ENCODE assay signal across 17 cellular contexts in genomic region chr15:96267463-96267862, GRCh38.
DNase-seq lines count a peak whose midpoint lies in the region; ATAC-seq, FAIRE-seq and TF ChIP-seq lines count a peak whose summit lies in the region.
"Had no signal": no experiment of that assay in that cellular context is flagged by ENCODE, and none has a peak within 500 bp of the region (broad histone marks: within the 10 kb centered on the region; RNA-seq: fewer than 3 reads in every experiment).

No MANE protein-coding gene starts in this region.

- no peaks in the 10 kb centered on the region for H4K20me1 ChIP-seq in K562 (replicated peaks; ENCODE audit: control insufficient read depth, insufficient read depth, low read length)

- no TSS peak for BruUV-seq in K562 (replicated peaks; lab: Mats Ljungman, UMichigan)

- H3K9me3 ChIP-seq in HEK293 (ENCODE audit: control insufficient read depth, insufficient read depth, low read depth, low read length) (no peaks in the 10 kb centered on the region), K562 (replicated peaks; ENCODE audit: control insufficient read depth, insufficient read depth, low read depth, low read length) (peaks cover 11% of the 10 kb centered on the region; the same call in 1 of the 2 replicates), left lung (no peaks in the 10 kb centered on the region), testis (no peaks in the 10 kb centered on the region)

- POLR2A ChIA-PET in HEK293 (lab: Yijun Ruan, JAX) (interaction anchor here (1.7 kb wide), 1 partner anchor 63 kb away, joined by 6 read pairs; the partner anchor contains the start of gene NR2F2), K562 (lab: Yijun Ruan, JAX) (no interaction called here)

- CTCF ChIA-PET in HEK293 (lab: Yijun Ruan, JAX), result no interaction called here
- CTCF ChIA-PET in K562 (lab: Yijun Ruan, JAX; ENCODE audit: low intra/inter-chr PET ratio), result no interaction called here

- ATAC-seq in K562, result no peak
- no peak for ATAC-seq in left lung
- ATAC-seq: GM12878 had no signal

- H3K4me1 ChIP-seq in HEK293 (ENCODE audit: control insufficient read depth, insufficient read depth, low read length) (peaks cover 49% of the 10 kb centered on the region), K562 (replicated peaks in 1 of 2; ENCODE audit: control insufficient read depth in 2 of 2, insufficient read depth in 2 of 2, low read length in 2 of 2) (peaks cover 7 to 26% of the 10 kb centered on the region in 2 experiments), left lung (peaks cover 0 to under 1% of the 10 kb centered on the region in 2 donors), testis (no peaks in the 10 kb centered on the region)

- H3K4me2 ChIP-seq in K562 (ENCODE audit: insufficient read depth, low read length), result no peak overlapping the region

- H3K27me3 ChIP-seq in K562 (ENCODE audit: control insufficient read depth in 2 of 2, insufficient read depth in 2 of 2, low read length in 2 of 2) (no peaks in the 10 kb centered on the region), left lung (no peaks in the 10 kb centered on the region), testis (no peaks in the 10 kb centered on the region)

- WGBS in K562 (ENCODE audit: insufficient coverage, low coverage, missing lambda C conversion rate), result 97% methylated on average over 4 of the region's 4 CpGs
- 77 to 93% methylated on average over 4 of the region's 4 CpGs for WGBS in testis, 2 donors

- no peak for FAIRE-seq in K562 (lab: Jason Lieb, UNC)
- FAIRE-seq: GM12878, H1 had no signal

- H3K9me3 Mint-ChIP-seq in nephron, result no peaks in the 10 kb centered on the region

- TF ChIP-seq CTCF in HEK293 (tag by site-specific recombination; IDR thresholded peaks at IDR 0.05) (no peak), K562 (IDR thresholded peaks at IDR 0.05 in 2 of 3, conservative IDR thresholded peaks at IDR 0.05 in 1 of 3; ENCODE audit: insufficient read depth in 2 of 3, low read depth in 1 of 3, low read length in 3 of 3) (no peak), nephron (IDR thresholded peaks at IDR 0.05; ENCODE audit: unreplicated experiment in 3 of 3) (no peak), left lung (IDR thresholded peaks at IDR 0.05) (no peak), testis (IDR thresholded peaks at IDR 0.05) (no peak)

- H3K27ac Mint-ChIP-seq in nephron, result peak overlapping the region; percentile 64 to 78 (median 72)
- H3K27ac Mint-ChIP-seq: CD4-positive, alpha-beta memory T cell had no signal

- no peak overlapping the region for H3K9ac ChIP-seq in K562 (ENCODE audit: insufficient read depth in 1 of 2, low read depth in 2 of 2, low read length in 2 of 2)

- intact Hi-C loops in K562 (cut with micrococcal nuclease) (no loop called here), left lung (cut with DNase I) (no loop called here), testis (cut with DNase I; ENCODE audit: low total_unique reads) (no loop called here)

- H3K4me3 ChIP-seq in HEK293 (ENCODE audit: low read depth, low read length), result no peak overlapping the region
- H3K4me3 ChIP-seq in K562, result no peak overlapping the region
- no peak overlapping the region for H3K4me3 ChIP-seq in left lung
- H3K4me3 ChIP-seq in testis, result no peak overlapping the region
- H3K4me3 ChIP-seq: GM12878 had no signal

- TF ChIP-seq RAD21 in K562 (CRISPR knock-in tag; conservative IDR thresholded peaks at IDR 0.05 in 1 of 2, IDR thresholded peaks at IDR 0.05 in 1 of 2), result no peak

- H3K9me1 ChIP-seq in K562 (ENCODE audit: control insufficient read depth, insufficient read depth, low read length), result no peaks in the 10 kb centered on the region

- no peak overlapping the region for H2AFZ ChIP-seq in K562 (ENCODE audit: low read depth, low read length)

- no peak for DNase-seq in K562 (ENCODE audit: extremely low read depth in 1 of 4, low spot score in 3 of 4)
- no peak for DNase-seq in NCI-H82 treated with DMSO at 0.1 percent for 48 hours (lab: John Stamatoyannopoulos, UW; ENCODE audit: unreplicated experiment)
- no peak for DNase-seq in NAMALWA (ENCODE audit: low spot score)
- DNase-seq in left lung, result no peak
- DNase-seq in testis, result no peak
- DNase-seq: C1 segment of cervical spinal cord; CD4-positive, alpha-beta memory T cell; COR-L47; DMS153; DND-41; GDM1; H7; HCEC 1CT had no signal

- H3K27ac ChIP-seq in HEK293 (ENCODE audit: extremely low read depth, low read depth, low read length), result no peak overlapping the region
- no peak overlapping the region for H3K27ac ChIP-seq in K562 (ENCODE audit: extremely low read depth, low read depth, low read length)
- H3K27ac ChIP-seq in left lung, result no peak overlapping the region
- no peak overlapping the region for H3K27ac ChIP-seq in testis

- H3K4me1 Mint-ChIP-seq in nephron, result peaks cover 44% of the 10 kb centered on the region
- H3K4me1 Mint-ChIP-seq: CD4-positive, alpha-beta memory T cell had no signal

- no peak for TF ChIP-seq EP300 in K562 (IDR thresholded peaks at IDR 0.05; ENCODE audit: low read length)

- no peaks in the 10 kb centered on the region for H3K27me3 Mint-ChIP-seq in nephron (ENCODE audit: low read depth)
- H3K27me3 Mint-ChIP-seq: CD4-positive, alpha-beta memory T cell had no signal

- H3K79me2 ChIP-seq in K562 (ENCODE audit: control insufficient read depth, insufficient read depth, low read length), result no peaks in the 10 kb centered on the region

- TF ChIP-seq POLR2A in K562 (conservative IDR thresholded peaks at IDR 0.05), result no peak
- TF ChIP-seq POLR2A in testis (IDR thresholded peaks at IDR 0.05), result no peak

- no peak overlapping the region for H3K4me3 Mint-ChIP-seq in nephron
- H3K4me3 Mint-ChIP-seq: CD4-positive, alpha-beta memory T cell had no signal

- H3K36me3 Mint-ChIP-seq in nephron (ENCODE audit: low read depth), result peaks cover 76% of the 10 kb centered on the region
- H3K36me3 Mint-ChIP-seq: CD4-positive, alpha-beta memory T cell had no signal

- no peaks in the 10 kb centered on the region for H3K36me3 ChIP-seq in HEK293 (ENCODE audit: control insufficient read depth in 2 of 2, insufficient read depth in 1 of 2, low read length in 2 of 2)
- H3K36me3 ChIP-seq in K562 (ENCODE audit: control insufficient read depth, insufficient read depth, low read length), result peaks cover 26% of the 10 kb centered on the region
- no peaks in the 10 kb centered on the region for H3K36me3 ChIP-seq in left lung
- no peaks in the 10 kb centered on the region for H3K36me3 ChIP-seq in testis (ENCODE audit: low read depth, missing control alignments)

- in situ Hi-C loops in K562 (cut with MboI), result no loop called here

TF ChIP-seq in HEK293, 187 proteins besides CTCF, POLR2A, EP300 and RAD21:
- TF ChIP-seq ZNF510 (tag by site-specific recombination; IDR thresholded peaks at IDR 0.05; ENCODE audit: insufficient replicate concordance), result no peak
- peak; percentile 78 for TF ChIP-seq ZNF707 (tag by site-specific recombination; IDR thresholded peaks at IDR 0.05)

TF ChIP-seq in K562, 482 proteins besides CTCF, POLR2A, EP300 and RAD21:
- TF ChIP-seq SIX5 (IDR thresholded peaks at IDR 0.05; ENCODE audit: borderline replicate concordance in 1 of 2, insufficient read depth in 1 of 2, low read depth in 1 of 2, low read length in 2 of 2) (no peak), ZNF707 (CRISPR knock-in tag; conservative IDR thresholded peaks at IDR 0.05) (peak; percentile 59; the same call in 1 of the 2 replicates)

Comparison
In these comparisons a context has a peak if more than half of its experiments do, and no peak if none do; other contexts are left out.
1. Of the 44 proteins assayed by ChIP-seq in both K562 and HEK293: peak only in K562: none; only in HEK293: none; in both: ZNF707; in neither: 43.